In genomic region chr22:17303840-17304779, GRCh38 we compare ENCODE assay signal across 9 cellular contexts.
DNase-seq lines count a peak whose midpoint lies in the region; ATAC-seq and TF ChIP-seq lines count a peak whose summit lies in the region.
"Had no signal": no experiment of that assay in that cellular context is flagged by ENCODE, and none has a peak within 500 bp of the region (broad histone marks: within the 10 kb centered on the region; RNA-seq: fewer than 3 reads in every experiment).

No MANE protein-coding gene starts in this region.

- WGBS in spleen, 5 donors, result 66 to 70% (median 67%) methylated on average over 21 of the region's 21 CpGs

- H3K27me3 ChIP-seq in spleen (replicated peaks in 1 of 7) (no peaks in the 10 kb centered on the region), PC-3 (ENCODE audit: low read length) (peaks cover 5% of the 10 kb centered on the region)

- no peak for TF ChIP-seq POLR2A in spleen (IDR thresholded peaks at IDR 0.05)

- H3K27ac ChIP-seq in spleen (peak overlapping the region in 1 of 8 donors; percentile 10), PC-3 (ENCODE audit: low read length) (no peak overlapping the region)
- H3K27ac ChIP-seq: SJSA1 had no signal

- H3K4me2 ChIP-seq in PC-3 (ENCODE audit: low read length), result no peak overlapping the region

- H3K36me3 ChIP-seq in spleen (no peaks in the 10 kb centered on the region), PC-3 (ENCODE audit: low read depth, low read length) (no peaks in the 10 kb centered on the region)
- H3K36me3 ChIP-seq: SJSA1 had no signal

- DNase-seq in GM12864 (ENCODE audit: low read depth), result peak; percentile 65
- peak; percentile 24 for DNase-seq in activated CD8-positive, alpha-beta memory T cell treated with anti-CD3 and anti-CD28 coated beads, Interleukin-2, amount 50 U/mL, for 4 hours
- DNase-seq in spleen, result peak; percentile 79
- DNase-seq in A172 (ENCODE audit: low spot score), result no peak
- no peak for DNase-seq in NOMO-1 (lab: John Stamatoyannopoulos, UW; ENCODE audit: unreplicated experiment in 2 of 2)
- no peak for DNase-seq in NOMO-1 treated with dmso at 0.1 percent for 144 hours (lab: John Stamatoyannopoulos, UW; ENCODE audit: unreplicated experiment)
- DNase-seq in PC-3, result no peak

- TF ChIP-seq CTCF in GM12864 (IDR thresholded peaks at IDR 0.05; ENCODE audit: low read depth, low read length, missing control alignments), result no peak
- no peak for TF ChIP-seq CTCF in spleen (IDR thresholded peaks at IDR 0.05 in 8 of 11, conservative IDR thresholded peaks at IDR 0.05 in 3 of 11)
- no peak for TF ChIP-seq CTCF in PC-3 (conservative IDR thresholded peaks at IDR 0.05; ENCODE audit: low read depth, low read length)

- no peaks in the 10 kb centered on the region for H3F3A ChIP-seq in PC-3 (ENCODE audit: low read length, unreplicated experiment)

- intact Hi-C loops in spleen (cut with DNase I; ENCODE audit: low total_unique reads) (loop anchor here (10.0 kb wide), 1 partner anchor 61 kb away; the partner anchor contains the start of gene CECR2), PC-3 (cut with micrococcal nuclease) (no loop called here)

- ATAC-seq in HG03045 (IDR thresholded peaks at IDR 0.05; ENCODE audit: unreplicated experiment) (peak; percentile 84), PC-3 (no peak)

- no peak overlapping the region for H2AFZ ChIP-seq in PC-3 (ENCODE audit: low read length)

- H4K20me1 ChIP-seq in PC-3 (ENCODE audit: low read length), result no peaks in the 10 kb centered on the region

- CTCF ChIA-PET in PC-3 (lab: Charles Lee), result no interaction called here

- no peak overlapping the region for H3K4me3 ChIP-seq in GM12864 (ENCODE audit: low read depth, low read length)
- no peak overlapping the region for H3K4me3 ChIP-seq in spleen
- H3K4me3 ChIP-seq in PC-3 (ENCODE audit: low read length), result no peak overlapping the region
- H3K4me3 ChIP-seq: SJSA1 had no signal

- H3K4me1 ChIP-seq in spleen, result peaks cover 6 to 16% (median 11%) of the 10 kb centered on the region in 6 donors
- H3K4me1 ChIP-seq in PC-3 (ENCODE audit: insufficient read depth, low read length), result no peaks in the 10 kb centered on the region
- H3K4me1 ChIP-seq: SJSA1 had no signal

- no TSS peak for BruUV-seq in PC-3 (replicated peaks; lab: Mats Ljungman, UMichigan)

- no peak overlapping the region for H3K9ac ChIP-seq in PC-3 (ENCODE audit: low read length)

- H3K79me2 ChIP-seq in PC-3 (ENCODE audit: low read length), result no peaks in the 10 kb centered on the region

- POLR2A ChIA-PET in PC-3 (lab: Charles Lee; ENCODE audit: unreplicated experiment), result no interaction called here

- H3K9me3 ChIP-seq in spleen (no peaks in the 10 kb centered on the region), PC-3 (ENCODE audit: low read length) (no peaks in the 10 kb centered on the region)
- H3K9me3 ChIP-seq: SJSA1 had no signal

- H3K9me2 ChIP-seq in PC-3 (replicated peaks; ENCODE audit: low read length), result no peaks in the 10 kb centered on the region

Comparison
In these comparisons a context has a peak if more than half of its experiments do, and no peak if none do; other contexts are left out.
1. DNase-seq: peak in GM12864 (single experiment), activated CD8-positive, alpha-beta memory T cell treated with anti-CD3 and anti-CD28 coated beads, Interleukin-2, amount 50 U/mL, for 4 hours (single experiment) and spleen (single experiment); none in A172 (single experiment), NOMO-1 (0 of 2), NOMO-1 treated with dmso at 0.1 percent for 144 hours (single experiment) and PC-3 (single experiment).